ENCODE assay signal across 14 cellular contexts in the genomic region with DNA sequence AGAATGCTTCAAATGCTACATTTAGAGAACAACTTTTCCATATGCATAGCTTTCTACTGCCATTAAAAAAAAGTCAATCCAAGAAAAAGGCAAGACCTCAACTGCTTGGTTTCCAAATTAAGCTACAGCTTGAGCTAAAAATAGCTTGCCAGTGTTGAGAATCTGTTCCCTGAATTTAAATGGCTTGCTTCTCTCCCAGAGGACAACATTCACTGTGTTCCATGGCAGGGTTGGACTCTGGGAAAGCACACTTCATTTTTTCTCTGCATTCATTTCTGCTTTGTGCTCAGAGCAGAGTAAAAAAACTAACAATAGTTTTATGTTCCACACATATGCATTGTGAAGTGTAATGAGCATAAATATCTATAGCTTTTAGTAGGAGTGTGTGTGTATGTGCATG.
"Had no signal": no experiment of that assay in that cellular context is flagged by ENCODE, and none has a peak within 500 bp of the region (broad histone marks: within the 10 kb centered on the region; RNA-seq: fewer than 3 reads in every experiment).

No MANE protein-coding gene starts in this region.

- H3K27ac ChIP-seq: gastroesophageal sphincter, hepatocyte, left ventricle myocardium inferior, pancreas, tibial artery, uterus had no signal

- H3K4me3 ChIP-seq: gastroesophageal sphincter, hepatocyte, left ventricle myocardium inferior, pancreas, tibial artery, uterus had no signal

- H3K27me3 ChIP-seq: gastroesophageal sphincter, hepatocyte, pancreas, tibial artery, uterus had no signal

- DNase-seq: activated CD4-positive, CD25-positive, alpha-beta regulatory T cell treated with anti-CD3 and anti-CD28 coated beads, Interleukin-2, amount 50 U/mL, for 72 hours; activated naive CD8-positive, alpha-beta T cell treated with anti-CD3 and anti-CD28 coated beads for 36 hours; erythroblast; kidney; left ventricle myocardium inferior; mesendoderm; pancreas; retina; stimulated activated CD4-positive, alpha-beta T cell treated with anti-CD3 and anti-CD28 coated beads, Interleukin-4, amount 100 ng/mL, for 1 hour; stimulated activated naive B cell treated with anti-CD40 and anti-IgM and Interleukin-4, amounts not matched to agents 10 μg/mL and 1 μg/mL and 100 μg/mL, for 72 hours; tibial artery; uterus had no signal

- H3K4me2 ChIP-seq: hepatocyte had no signal

- H3K9me3 ChIP-seq: pancreas, tibial artery, uterus had no signal

- H2AFZ ChIP-seq: hepatocyte had no signal

- H3K79me2 ChIP-seq: hepatocyte had no signal

- H3K36me3 ChIP-seq: gastroesophageal sphincter, left ventricle myocardium inferior, pancreas, tibial artery, uterus had no signal

- H3K4me1 ChIP-seq: gastroesophageal sphincter, pancreas, uterus had no signal

- ATAC-seq: gastroesophageal sphincter; pancreas; stimulated activated naive B cell treated with anti-CD40 and anti-IgM and Interleukin-4, amounts not matched to agents 10 μg/mL and 1 μg/mL and 100 μg/mL, for 72 hours had no signal

- FAIRE-seq: kidney, pancreas had no signal
